1 cellular context compared by ENCODE assay signal in the genomic region with DNA sequence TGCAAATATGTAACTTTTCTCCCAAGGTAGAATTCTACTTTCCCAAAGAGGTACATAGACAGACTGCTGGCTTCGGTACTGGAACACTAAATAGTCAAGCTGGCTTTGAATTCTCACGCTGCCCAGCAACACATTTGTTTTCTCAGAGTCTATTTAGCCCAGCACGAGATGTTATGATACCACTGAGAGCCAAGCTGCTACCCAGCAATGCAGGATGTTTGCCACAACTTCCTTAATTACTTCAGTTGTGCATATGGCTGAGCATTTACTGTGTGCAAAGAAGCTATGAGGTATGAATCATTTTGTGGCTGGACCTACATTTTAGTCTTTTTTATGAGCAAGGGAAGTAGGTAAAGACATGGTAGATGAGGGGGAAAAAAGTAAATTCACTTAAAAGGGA.
TF ChIP-seq lines count a peak whose summit lies in the region.

No MANE protein-coding gene starts in this region.

TF ChIP-seq in H1, 55 proteins besides CTCF, POLR2A, EP300 and RAD21:
- TF ChIP-seq ATF2 (IDR thresholded peaks at IDR 0.05; ENCODE audit: low read length) (no peak), TEAD4 (IDR thresholded peaks at IDR 0.05; ENCODE audit: low read depth, low read length) (no peak), KDM1A (IDR thresholded peaks at IDR 0.05; ENCODE audit: borderline replicate concordance, low read length) (no peak), SIRT6 (IDR thresholded peaks at IDR 0.05; ENCODE audit: low read length) (no peak), MAFK (IDR thresholded peaks at IDR 0.05; ENCODE audit: low read depth, low read length) (no peak), FOSL1 (IDR thresholded peaks at IDR 0.05; ENCODE audit: insufficient read depth, low read depth, low read length) (no peak), SP1 (IDR thresholded peaks at IDR 0.05; ENCODE audit: low read depth, low read length) (no peak), BACH1 (IDR thresholded peaks at IDR 0.05; ENCODE audit: low read length) (no peak), RNF2 (IDR thresholded peaks at IDR 0.05; ENCODE audit: borderline replicate concordance, low read depth, low read length, missing control alignments, poor library complexity, severe bottlenecking) (no peak), GABPA (IDR thresholded peaks at IDR 0.05; ENCODE audit: borderline replicate concordance, insufficient read depth, low read length) (no peak), TAF1 (IDR thresholded peaks at IDR 0.05; ENCODE audit: low read depth, low read length) (no peak), POU5F1 (IDR thresholded peaks at IDR 0.05; ENCODE audit: low read depth, low read length) (no peak), YY1 (IDR thresholded peaks at IDR 0.05; ENCODE audit: low read depth, low read length) (no peak)
